8 cellular contexts compared by ENCODE assay signal in genomic region chr4:38034986-38035882, GRCh38.
DNase-seq lines count a peak whose midpoint lies in the region; ATAC-seq, FAIRE-seq and TF ChIP-seq lines count a peak whose summit lies in the region.

No MANE protein-coding gene starts in this region.

- no peak overlapping the region for H2AFZ ChIP-seq in HCT116 (ENCODE audit: low read depth, low read length, poor library complexity, severe bottlenecking)
- no peak overlapping the region for H2AFZ ChIP-seq in astrocyte (ENCODE audit: low read depth, low read length)

- POLR2A ChIA-PET in HCT116 (lab: Charles Lee): no interaction called here

- TF ChIP-seq CTCF in HCT116 (IDR thresholded peaks at IDR 0.05 in 2 of 3, conservative IDR thresholded peaks at IDR 0.05 in 1 of 3; ENCODE audit: borderline replicate concordance in 1 of 3, insufficient read depth in 1 of 3, low read depth in 2 of 3, low read length in 2 of 3): peak; percentile 56 to 74 (median 69); a peak in 5 of 6 replicates
- peak; percentile 78 for TF ChIP-seq CTCF in astrocyte (IDR thresholded peaks at IDR 0.05; ENCODE audit: insufficient read depth, low read depth, low read length)

- TF ChIP-seq RAD21 in HCT116 (IDR thresholded peaks at IDR 0.05; ENCODE audit: low read depth): peak; percentile 79

- no peaks in the 10 kb centered on the region for H3K79me2 ChIP-seq in HCT116 (ENCODE audit: insufficient read depth, low read length)
- no peaks in the 10 kb centered on the region for H3K79me2 ChIP-seq in astrocyte (ENCODE audit: insufficient read depth, low read length)

- intact Hi-C loops in HCT116 (cut with micrococcal nuclease): loop anchor here (1.0 to 5.0 kb wide), 3 partner anchors 232 to 583 kb away; a partner anchor contains a TSS
- intact Hi-C loops in activated T-helper 2 cell treated with anti-CD3 and anti-CD28 coated beads, Interferon-gamma antibody, Interleukin-2, Interleukin-4, amounts not matched to agents 10 μg/mL and 5 μg/mL and 100 μg/mL, durations not matched to agents 14 hours and 24 hours and 36 hours (cut with micrococcal nuclease): loop anchor here (1.0 to 5.0 kb wide), 3 partner anchors 232 to 583 kb away; a partner anchor contains a TSS

- no peaks in the 10 kb centered on the region for H3K9me3 Mint-ChIP-seq in astrocyte (ENCODE audit: unreplicated experiment)
- H3K9me3 Mint-ChIP-seq in stimulated activated naive B cell treated with anti-CD40 and anti-IgM and Interleukin-4, amounts not matched to agents 10 μg/mL and 1 μg/mL and 100 μg/mL, for 72 hours: no peaks in the 10 kb centered on the region
- H3K9me3 Mint-ChIP-seq in activated T-helper 2 cell treated with anti-CD3 and anti-CD28 coated beads, Interferon-gamma antibody, Interleukin-2, Interleukin-4, amounts not matched to agents 10 μg/mL and 5 μg/mL and 100 μg/mL, durations not matched to agents 14 hours and 24 hours and 36 hours: no peaks in the 10 kb centered on the region

- no peak overlapping the region for H3K27ac Mint-ChIP-seq in astrocyte (ENCODE audit: unreplicated experiment)
- H3K27ac Mint-ChIP-seq in stimulated activated naive B cell treated with anti-CD40 and anti-IgM and Interleukin-4, amounts not matched to agents 10 μg/mL and 1 μg/mL and 100 μg/mL, for 72 hours: no peak overlapping the region
- H3K27ac Mint-ChIP-seq in activated T-helper 2 cell treated with anti-CD3 and anti-CD28 coated beads, Interferon-gamma antibody, Interleukin-2, Interleukin-4, amounts not matched to agents 10 μg/mL and 5 μg/mL and 100 μg/mL, durations not matched to agents 14 hours and 24 hours and 36 hours: no peak overlapping the region

- H4K20me1 ChIP-seq in HCT116 (ENCODE audit: insufficient read depth) (no peaks in the 10 kb centered on the region; the same call in 1 of the 2 replicates), astrocyte (ENCODE audit: insufficient read depth, low read length) (no peaks in the 10 kb centered on the region)

- DNase-seq in DMS53 (lab: John Stamatoyannopoulos, UW): peak; percentile 86
- peak; percentile 44 for DNase-seq in HCT116 (ENCODE audit: low read depth, low spot score)
- peak; percentile 38 to 81 for DNase-seq in NCI-H526 (lab: John Stamatoyannopoulos, UW)
- DNase-seq in astrocyte (ENCODE audit: low read depth): peak; percentile 14
- DNase-seq in iPS-NIHi11 (ENCODE audit: low spot score): peak; percentile 64
- no peak for DNase-seq in stimulated activated naive B cell treated with anti-CD40 and anti-IgM and Interleukin-4, amounts not matched to agents 10 μg/mL and 1 μg/mL and 100 μg/mL, for 72 hours
- no peak for DNase-seq in activated T-helper 2 cell treated with anti-CD3 and anti-CD28 coated beads, Interferon-gamma antibody, Interleukin-2, Interleukin-4, amounts not matched to agents 10 μg/mL and 5 μg/mL and 100 μg/mL, durations not matched to agents 14 hours and 24 hours and 36 hours (ENCODE audit: low spot score)

- no peaks in the 10 kb centered on the region for H3K4me1 ChIP-seq in HCT116 (ENCODE audit: control insufficient read depth in 1 of 2, insufficient read depth in 2 of 2, low read length in 2 of 2)
- H3K4me1 ChIP-seq in astrocyte (ENCODE audit: insufficient read depth, low read length): peaks cover 3% of the 10 kb centered on the region

- no TSS peak for BruUV-seq in HCT116 (replicated peaks; lab: Mats Ljungman, UMichigan)

- no peak overlapping the region for H3K27ac ChIP-seq in HCT116 (ENCODE audit: low read depth, low read length)
- peak overlapping the region; percentile 42 for H3K27ac ChIP-seq in astrocyte (ENCODE audit: low read depth, low read length)

- ATAC-seq in HCT116: peak; percentile 65; the same call in 1 of the 2 replicates
- ATAC-seq in stimulated activated naive B cell treated with anti-CD40 and anti-IgM and Interleukin-4, amounts not matched to agents 10 μg/mL and 1 μg/mL and 100 μg/mL, for 72 hours (replicated peaks): peak; percentile 44 to 47
- ATAC-seq in HG03521 (IDR thresholded peaks at IDR 0.05; ENCODE audit: unreplicated experiment): no peak

- H3K36me3 Mint-ChIP-seq in astrocyte (ENCODE audit: low read depth, unreplicated experiment): peaks cover 7% of the 10 kb centered on the region
- peaks cover 32 to 45% of the 10 kb centered on the region in 2 donors for H3K36me3 Mint-ChIP-seq in stimulated activated naive B cell treated with anti-CD40 and anti-IgM and Interleukin-4, amounts not matched to agents 10 μg/mL and 1 μg/mL and 100 μg/mL, for 72 hours
- peaks cover 17% of the 10 kb centered on the region for H3K36me3 Mint-ChIP-seq in activated T-helper 2 cell treated with anti-CD3 and anti-CD28 coated beads, Interferon-gamma antibody, Interleukin-2, Interleukin-4, amounts not matched to agents 10 μg/mL and 5 μg/mL and 100 μg/mL, durations not matched to agents 14 hours and 24 hours and 36 hours (ENCODE audit: low read depth)

- H3K4me3 ChIP-seq in HCT116 (replicated peaks in 1 of 2; ENCODE audit: low read depth in 1 of 2, low read length in 2 of 2) (no peak overlapping the region), astrocyte (ENCODE audit: insufficient read depth, low read depth, low read length) (no peak overlapping the region)

- no peak overlapping the region for H3K9ac ChIP-seq in HCT116 (ENCODE audit: low read length)
- H3K9ac ChIP-seq in astrocyte (ENCODE audit: low read length): no peak overlapping the region

- peak; percentile 90 for FAIRE-seq in astrocyte (lab: Jason Lieb, UNC)

- H3K4me3 Mint-ChIP-seq in astrocyte (ENCODE audit: unreplicated experiment): no peak overlapping the region
- no peak overlapping the region for H3K4me3 Mint-ChIP-seq in stimulated activated naive B cell treated with anti-CD40 and anti-IgM and Interleukin-4, amounts not matched to agents 10 μg/mL and 1 μg/mL and 100 μg/mL, for 72 hours
- no peak overlapping the region for H3K4me3 Mint-ChIP-seq in activated T-helper 2 cell treated with anti-CD3 and anti-CD28 coated beads, Interferon-gamma antibody, Interleukin-2, Interleukin-4, amounts not matched to agents 10 μg/mL and 5 μg/mL and 100 μg/mL, durations not matched to agents 14 hours and 24 hours and 36 hours (ENCODE audit: low read depth)

- H3K9me3 ChIP-seq in HCT116 (ENCODE audit: control insufficient read depth in 1 of 2, insufficient read depth in 1 of 2, low read depth in 1 of 2, low read length in 2 of 2): no peaks in the 10 kb centered on the region
- no peaks in the 10 kb centered on the region for H3K9me3 ChIP-seq in astrocyte (ENCODE audit: insufficient read depth, low read depth, low read length)

- H3K36me3 ChIP-seq in HCT116 (ENCODE audit: control insufficient read depth in 1 of 2, insufficient read depth in 2 of 2, low read length in 2 of 2) (no peaks in the 10 kb centered on the region; a peak in 1 of 4 replicates), astrocyte (ENCODE audit: insufficient read depth, low read length) (peaks cover 11% of the 10 kb centered on the region)

- CTCF ChIA-PET in HCT116 (lab: Charles Lee): interaction anchor here (0.8 to 1.7 kb wide), 7 partner anchors 227 to 600 kb away, joined by 3 to 18 read pairs (median 4); no protein-coding TSS in a partner anchor

- H3K27me3 ChIP-seq in HCT116 (ENCODE audit: insufficient read depth, low read length): no peaks in the 10 kb centered on the region
- no peaks in the 10 kb centered on the region for H3K27me3 ChIP-seq in astrocyte (ENCODE audit: insufficient read depth, low read length)

- no peaks in the 10 kb centered on the region for H3K27me3 Mint-ChIP-seq in astrocyte (ENCODE audit: low read depth, unreplicated experiment)
- no peaks in the 10 kb centered on the region for H3K27me3 Mint-ChIP-seq in stimulated activated naive B cell treated with anti-CD40 and anti-IgM and Interleukin-4, amounts not matched to agents 10 μg/mL and 1 μg/mL and 100 μg/mL, for 72 hours
- H3K27me3 Mint-ChIP-seq in activated T-helper 2 cell treated with anti-CD3 and anti-CD28 coated beads, Interferon-gamma antibody, Interleukin-2, Interleukin-4, amounts not matched to agents 10 μg/mL and 5 μg/mL and 100 μg/mL, durations not matched to agents 14 hours and 24 hours and 36 hours (ENCODE audit: low read depth): no peaks in the 10 kb centered on the region

- no peak for TF ChIP-seq POLR2A in HCT116 (IDR thresholded peaks at IDR 0.05; ENCODE audit: borderline replicate concordance, extremely low read depth, insufficient read depth, insufficient read length)

- no peak overlapping the region for H3K4me2 ChIP-seq in HCT116 (ENCODE audit: low read length)
- peak overlapping the region; percentile 0 for H3K4me2 ChIP-seq in astrocyte (ENCODE audit: low read length)

- no peaks in the 10 kb centered on the region for H3K9me2 ChIP-seq in HCT116 (ENCODE audit: insufficient read depth)

- H3K4me1 Mint-ChIP-seq in astrocyte (ENCODE audit: low read depth, unreplicated experiment): no peaks in the 10 kb centered on the region
- H3K4me1 Mint-ChIP-seq in stimulated activated naive B cell treated with anti-CD40 and anti-IgM and Interleukin-4, amounts not matched to agents 10 μg/mL and 1 μg/mL and 100 μg/mL, for 72 hours: peaks cover 6 to 12% of the 10 kb centered on the region in 2 donors
- H3K4me1 Mint-ChIP-seq in activated T-helper 2 cell treated with anti-CD3 and anti-CD28 coated beads, Interferon-gamma antibody, Interleukin-2, Interleukin-4, amounts not matched to agents 10 μg/mL and 5 μg/mL and 100 μg/mL, durations not matched to agents 14 hours and 24 hours and 36 hours (ENCODE audit: low read depth): no peaks in the 10 kb centered on the region

- RAD21 ChIA-PET in HCT116 (lab: Charles Lee; ENCODE audit: low non-redundant PET in 1 of 2, low total read pairs in 2 of 2, uncharacterized antibody in 2 of 2, unreplicated experiment in 2 of 2): interaction anchor here (0.8 to 1.1 kb wide), 4 partner anchors 231 to 233 kb away, joined by 3 to 5 read pairs (median 3); no protein-coding TSS in a partner anchor

TF ChIP-seq in HCT116, 20 proteins besides CTCF, POLR2A, EP300 and RAD21 (continues in another document):
- TF ChIP-seq JUND (IDR thresholded peaks at IDR 0.05) (no peak), EZH2 (IDR thresholded peaks at IDR 0.05) (no peak), EGR1 (IDR thresholded peaks at IDR 0.05; ENCODE audit: low read depth) (no peak), ZNF274 (IDR thresholded peaks at IDR 0.05; ENCODE audit: low read depth, low read length) (no peak), POLR2AphosphoS5 (IDR thresholded peaks at IDR 0.05; ENCODE audit: low read depth, low read length) (no peak)

Comparison
In these comparisons a context has a peak if more than half of its experiments do, and no peak if none do; other contexts are left out.
1. DNase-seq: peak in DMS53 (single experiment), HCT116 (single experiment), NCI-H526 (2 of 2), astrocyte (single experiment) and iPS-NIHi11 (single experiment); none in stimulated activated naive B cell treated with anti-CD40 and anti-IgM and Interleukin-4, amounts not matched to agents 10 μg/mL and 1 μg/mL and 100 μg/mL, for 72 hours (single experiment) and activated T-helper 2 cell treated with anti-CD3 and anti-CD28 coated beads, Interferon-gamma antibody, Interleukin-2, Interleukin-4, amounts not matched to agents 10 μg/mL and 5 μg/mL and 100 μg/mL, durations not matched to agents 14 hours and 24 hours and 36 hours (single experiment).